27 cellular contexts compared by ENCODE assay signal in the genomic region with DNA sequence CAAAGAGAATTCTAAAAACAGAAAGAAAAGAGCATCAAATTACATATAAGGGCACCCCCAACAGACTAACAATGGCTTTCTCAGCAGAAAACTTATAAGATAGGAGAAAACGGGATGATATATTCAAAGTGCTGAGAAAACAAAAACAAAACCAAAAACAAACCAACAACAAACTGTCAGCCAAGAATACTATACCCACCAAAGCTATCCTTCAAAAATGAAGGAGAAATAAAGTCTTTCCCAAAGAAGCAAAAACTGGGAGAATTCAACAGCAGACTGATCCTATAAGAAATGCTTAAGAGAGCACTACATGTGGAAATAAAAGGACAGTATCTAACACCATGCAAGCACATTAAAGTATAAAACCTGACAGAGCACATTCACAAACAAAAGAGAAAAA.
"Had no signal": no experiment of that assay in that cellular context is flagged by ENCODE, and none has a peak within 500 bp of the region (broad histone marks: within the 10 kb centered on the region; RNA-seq: fewer than 3 reads in every experiment).

No MANE protein-coding gene starts in this region.

- ATAC-seq: left colon; natural killer cell; sciatic nerve; stimulated activated memory B cell treated with anti-CD40 and anti-IgM and Interleukin-4, amounts not matched to agents 10 μg/mL and 1 μg/mL and 100 μg/mL, for 72 hours; stimulated activated naive CD8-positive, alpha-beta T cell treated with anti-CD3 and anti-CD28 coated beads, Interleukin-15, amount 100 ng/mL, for 72 hours had no signal

- FAIRE-seq: islet of Langerhans had no signal

- H3K27me3 Mint-ChIP-seq: naive B cell; progenitor cell of endocrine pancreas; stimulated activated memory B cell treated with anti-CD40 and anti-IgM and Interleukin-4, amounts not matched to agents 10 μg/mL and 1 μg/mL and 100 μg/mL, for 72 hours; stimulated activated naive CD8-positive, alpha-beta T cell treated with anti-CD3 and anti-CD28 coated beads, Interleukin-15, amount 100 ng/mL, for 72 hours; type B pancreatic cell had no signal

- H3K36me3 ChIP-seq: ovary, right atrium auricular region, uterus had no signal

- H3K27ac ChIP-seq: left ventricle myocardium inferior, ovary, right atrium auricular region, skin epidermis, tibial nerve, uterus had no signal

- H3K4me3 Mint-ChIP-seq: immature natural killer cell; mesothelial cell of epicardium; natural killer cell; nephron progenitor cell; stimulated activated memory B cell treated with anti-CD40 and anti-IgM and Interleukin-4, amounts not matched to agents 10 μg/mL and 1 μg/mL and 100 μg/mL, for 72 hours; stimulated activated naive CD8-positive, alpha-beta T cell treated with anti-CD3 and anti-CD28 coated beads, Interleukin-15, amount 100 ng/mL, for 72 hours; type B pancreatic cell had no signal

- DNase-seq: hypothalamus; immature natural killer cell; kidney; left colon; left ventricle myocardium inferior; mesendoderm; naive B cell; natural killer cell; nephron progenitor cell; ovary; stimulated activated CD4-positive, alpha-beta T cell treated with anti-CD3 and anti-CD28 coated beads, Interleukin-2, amount 100 ng/mL, for 48 hours; stimulated activated CD4-positive, alpha-beta T cell treated with anti-CD3 and anti-CD28 coated beads, Interleukin-4, amount 100 ng/mL, for 4 hours; stimulated activated CD8-positive, alpha-beta memory T cell treated with anti-CD3 and anti-CD28 coated beads, Interleukin-4, amount 100 ng/mL, for 48 hours; stimulated activated naive CD4-positive, alpha-beta T cell treated with Interleukin-2 at 50 U/mL for 16 hours; stimulated activated naive CD8-positive, alpha-beta T cell treated with anti-CD3 and anti-CD28 coated beads, Interleukin-15, amount 100 ng/mL, for 72 hours; substantia nigra; uterus had no signal

- H3K27ac Mint-ChIP-seq: immature natural killer cell; mesothelial cell of epicardium; natural killer cell; nephron progenitor cell; progenitor cell of endocrine pancreas; stimulated activated memory B cell treated with anti-CD40 and anti-IgM and Interleukin-4, amounts not matched to agents 10 μg/mL and 1 μg/mL and 100 μg/mL, for 72 hours; stimulated activated naive CD8-positive, alpha-beta T cell treated with anti-CD3 and anti-CD28 coated beads, Interleukin-15, amount 100 ng/mL, for 72 hours; type B pancreatic cell had no signal

- H3K4me1 Mint-ChIP-seq: nephron progenitor cell; stimulated activated naive CD8-positive, alpha-beta T cell treated with anti-CD3 and anti-CD28 coated beads, Interleukin-15, amount 100 ng/mL, for 72 hours had no signal

- H3K4me1 ChIP-seq: uterus had no signal

- H3K4me3 ChIP-seq: left ventricle myocardium inferior, lung, ovary, right atrium auricular region, skin epidermis, tibial nerve, uterus had no signal

- H3K27me3 ChIP-seq: ovary, right atrium auricular region, tibial nerve, uterus had no signal
